1 cellular context compared by ENCODE assay signal in the genomic region with DNA sequence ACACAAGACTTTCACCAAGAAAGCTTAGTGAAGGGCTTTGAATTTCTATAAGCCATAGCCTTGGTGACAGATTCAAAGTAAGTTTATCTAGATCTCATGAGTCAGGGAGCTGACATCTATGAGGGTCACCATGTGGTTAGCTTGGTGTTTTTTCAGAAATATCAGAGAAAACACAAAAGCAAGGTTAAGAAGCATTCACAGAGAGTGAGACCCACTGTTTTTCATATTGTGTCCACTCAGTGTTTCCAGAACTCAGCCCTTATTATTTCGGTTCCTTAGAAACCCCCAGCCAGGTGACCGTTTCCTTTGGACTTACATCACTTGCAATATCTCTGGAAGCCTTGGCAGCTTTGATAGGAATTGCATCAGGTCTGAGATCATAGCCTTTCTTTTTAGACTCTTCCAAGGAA.
TF ChIP-seq lines count a peak whose summit lies in the region.

No MANE protein-coding gene starts in this region.

TF ChIP-seq in K562, 482 proteins besides CTCF, POLR2A, EP300 and RAD21 (continued from another document and continues in another):
- TF ChIP-seq, protein P1, sequence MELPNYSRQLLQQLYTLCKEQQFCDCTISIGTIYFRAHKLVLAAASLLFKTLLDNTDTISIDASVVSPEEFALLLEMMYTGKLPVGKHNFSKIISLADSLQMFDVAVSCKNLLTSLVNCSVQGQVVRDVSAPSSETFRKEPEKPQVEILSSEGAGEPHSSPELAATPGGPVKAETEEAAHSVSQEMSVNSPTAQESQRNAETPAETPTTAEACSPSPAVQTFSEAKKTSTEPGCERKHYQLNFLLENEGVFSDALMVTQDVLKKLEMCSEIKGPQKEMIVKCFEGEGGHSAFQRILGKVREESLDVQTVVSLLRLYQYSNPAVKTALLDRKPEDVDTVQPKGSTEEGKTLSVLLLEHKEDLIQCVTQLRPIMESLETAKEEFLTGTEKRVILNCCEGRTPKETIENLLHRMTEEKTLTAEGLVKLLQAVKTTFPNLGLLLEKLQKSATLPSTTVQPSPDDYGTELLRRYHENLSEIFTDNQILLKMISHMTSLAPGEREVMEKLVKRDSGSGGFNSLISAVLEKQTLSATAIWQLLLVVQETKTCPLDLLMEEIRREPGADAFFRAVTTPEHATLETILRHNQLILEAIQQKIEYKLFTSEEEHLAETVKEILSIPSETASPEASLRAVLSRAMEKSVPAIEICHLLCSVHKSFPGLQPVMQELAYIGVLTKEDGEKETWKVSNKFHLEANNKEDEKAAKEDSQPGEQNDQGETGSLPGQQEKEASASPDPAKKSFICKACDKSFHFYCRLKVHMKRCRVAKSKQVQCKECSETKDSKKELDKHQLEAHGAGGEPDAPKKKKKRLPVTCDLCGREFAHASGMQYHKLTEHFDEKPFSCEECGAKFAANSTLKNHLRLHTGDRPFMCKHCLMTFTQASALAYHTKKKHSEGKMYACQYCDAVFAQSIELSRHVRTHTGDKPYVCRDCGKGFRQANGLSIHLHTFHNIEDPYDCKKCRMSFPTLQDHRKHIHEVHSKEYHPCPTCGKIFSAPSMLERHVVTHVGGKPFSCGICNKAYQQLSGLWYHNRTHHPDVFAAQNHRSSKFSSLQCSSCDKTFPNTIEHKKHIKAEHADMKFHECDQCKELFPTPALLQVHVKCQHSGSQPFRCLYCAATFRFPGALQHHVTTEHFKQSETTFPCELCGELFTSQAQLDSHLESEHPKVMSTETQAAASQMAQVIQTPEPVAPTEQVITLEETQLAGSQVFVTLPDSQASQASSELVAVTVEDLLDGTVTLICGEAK (IDR thresholded peaks at IDR 0.05): peak; percentile 25; the same call in 1 of the 2 replicates
- TF ChIP-seq, protein P1 (CRISPR knock-in tag; IDR thresholded peaks at IDR 0.05): no peak
- TF ChIP-seq, protein P2, sequence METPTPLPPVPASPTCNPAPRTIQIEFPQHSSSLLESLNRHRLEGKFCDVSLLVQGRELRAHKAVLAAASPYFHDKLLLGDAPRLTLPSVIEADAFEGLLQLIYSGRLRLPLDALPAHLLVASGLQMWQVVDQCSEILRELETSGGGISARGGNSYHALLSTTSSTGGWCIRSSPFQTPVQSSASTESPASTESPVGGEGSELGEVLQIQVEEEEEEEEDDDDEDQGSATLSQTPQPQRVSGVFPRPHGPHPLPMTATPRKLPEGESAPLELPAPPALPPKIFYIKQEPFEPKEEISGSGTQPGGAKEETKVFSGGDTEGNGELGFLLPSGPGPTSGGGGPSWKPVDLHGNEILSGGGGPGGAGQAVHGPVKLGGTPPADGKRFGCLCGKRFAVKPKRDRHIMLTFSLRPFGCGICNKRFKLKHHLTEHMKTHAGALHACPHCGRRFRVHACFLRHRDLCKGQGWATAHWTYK (CRISPR knock-in tag; IDR thresholded peaks at IDR 0.05): no peak
- TF ChIP-seq, protein P3, sequence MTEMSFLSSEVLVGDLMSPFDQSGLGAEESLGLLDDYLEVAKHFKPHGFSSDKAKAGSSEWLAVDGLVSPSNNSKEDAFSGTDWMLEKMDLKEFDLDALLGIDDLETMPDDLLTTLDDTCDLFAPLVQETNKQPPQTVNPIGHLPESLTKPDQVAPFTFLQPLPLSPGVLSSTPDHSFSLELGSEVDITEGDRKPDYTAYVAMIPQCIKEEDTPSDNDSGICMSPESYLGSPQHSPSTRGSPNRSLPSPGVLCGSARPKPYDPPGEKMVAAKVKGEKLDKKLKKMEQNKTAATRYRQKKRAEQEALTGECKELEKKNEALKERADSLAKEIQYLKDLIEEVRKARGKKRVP (CRISPR knock-in tag; IDR thresholded peaks at IDR 0.05): peak; percentile 71; the same call in 1 of the 2 replicates
- TF ChIP-seq MAZ (CRISPR knock-in tag; conservative IDR thresholded peaks at IDR 0.05 in 1 of 2, IDR thresholded peaks at IDR 0.05 in 1 of 2): peak in 1 of 2 experiments; percentile 17; a peak in 1 of 4 replicates
- peak; percentile 30; the same call in 1 of the 2 replicates for TF ChIP-seq RFX1 (IDR thresholded peaks at IDR 0.05)
- TF ChIP-seq, protein P4, sequence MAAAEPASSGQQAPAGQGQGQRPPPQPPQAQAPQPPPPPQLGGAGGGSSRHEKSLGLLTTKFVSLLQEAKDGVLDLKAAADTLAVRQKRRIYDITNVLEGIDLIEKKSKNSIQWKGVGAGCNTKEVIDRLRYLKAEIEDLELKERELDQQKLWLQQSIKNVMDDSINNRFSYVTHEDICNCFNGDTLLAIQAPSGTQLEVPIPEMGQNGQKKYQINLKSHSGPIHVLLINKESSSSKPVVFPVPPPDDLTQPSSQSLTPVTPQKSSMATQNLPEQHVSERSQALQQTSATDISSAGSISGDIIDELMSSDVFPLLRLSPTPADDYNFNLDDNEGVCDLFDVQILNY (CRISPR knock-in tag; IDR thresholded peaks at IDR 0.05): no peak
- TF ChIP-seq KLF1 (tag; IDR thresholded peaks at IDR 0.05): no peak
- TF ChIP-seq, protein P5, sequence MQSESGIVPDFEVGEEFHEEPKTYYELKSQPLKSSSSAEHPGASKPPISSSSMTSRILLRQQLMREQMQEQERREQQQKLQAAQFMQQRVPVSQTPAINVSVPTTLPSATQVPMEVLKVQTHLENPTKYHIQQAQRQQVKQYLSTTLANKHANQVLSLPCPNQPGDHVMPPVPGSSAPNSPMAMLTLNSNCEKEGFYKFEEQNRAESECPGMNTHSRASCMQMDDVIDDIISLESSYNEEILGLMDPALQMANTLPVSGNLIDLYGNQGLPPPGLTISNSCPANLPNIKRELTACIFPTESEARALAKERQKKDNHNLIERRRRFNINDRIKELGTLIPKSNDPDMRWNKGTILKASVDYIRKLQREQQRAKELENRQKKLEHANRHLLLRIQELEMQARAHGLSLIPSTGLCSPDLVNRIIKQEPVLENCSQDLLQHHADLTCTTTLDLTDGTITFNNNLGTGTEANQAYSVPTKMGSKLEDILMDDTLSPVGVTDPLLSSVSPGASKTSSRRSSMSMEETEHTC (IDR thresholded peaks at IDR 0.05): no peak
- peak; percentile 29; the same call in 1 of the 2 replicates for TF ChIP-seq CEBPB (tag; IDR thresholded peaks at IDR 0.05)
- TF ChIP-seq TGIF2 (CRISPR knock-in tag; IDR thresholded peaks at IDR 0.05): no peak
- TF ChIP-seq, protein P6, sequence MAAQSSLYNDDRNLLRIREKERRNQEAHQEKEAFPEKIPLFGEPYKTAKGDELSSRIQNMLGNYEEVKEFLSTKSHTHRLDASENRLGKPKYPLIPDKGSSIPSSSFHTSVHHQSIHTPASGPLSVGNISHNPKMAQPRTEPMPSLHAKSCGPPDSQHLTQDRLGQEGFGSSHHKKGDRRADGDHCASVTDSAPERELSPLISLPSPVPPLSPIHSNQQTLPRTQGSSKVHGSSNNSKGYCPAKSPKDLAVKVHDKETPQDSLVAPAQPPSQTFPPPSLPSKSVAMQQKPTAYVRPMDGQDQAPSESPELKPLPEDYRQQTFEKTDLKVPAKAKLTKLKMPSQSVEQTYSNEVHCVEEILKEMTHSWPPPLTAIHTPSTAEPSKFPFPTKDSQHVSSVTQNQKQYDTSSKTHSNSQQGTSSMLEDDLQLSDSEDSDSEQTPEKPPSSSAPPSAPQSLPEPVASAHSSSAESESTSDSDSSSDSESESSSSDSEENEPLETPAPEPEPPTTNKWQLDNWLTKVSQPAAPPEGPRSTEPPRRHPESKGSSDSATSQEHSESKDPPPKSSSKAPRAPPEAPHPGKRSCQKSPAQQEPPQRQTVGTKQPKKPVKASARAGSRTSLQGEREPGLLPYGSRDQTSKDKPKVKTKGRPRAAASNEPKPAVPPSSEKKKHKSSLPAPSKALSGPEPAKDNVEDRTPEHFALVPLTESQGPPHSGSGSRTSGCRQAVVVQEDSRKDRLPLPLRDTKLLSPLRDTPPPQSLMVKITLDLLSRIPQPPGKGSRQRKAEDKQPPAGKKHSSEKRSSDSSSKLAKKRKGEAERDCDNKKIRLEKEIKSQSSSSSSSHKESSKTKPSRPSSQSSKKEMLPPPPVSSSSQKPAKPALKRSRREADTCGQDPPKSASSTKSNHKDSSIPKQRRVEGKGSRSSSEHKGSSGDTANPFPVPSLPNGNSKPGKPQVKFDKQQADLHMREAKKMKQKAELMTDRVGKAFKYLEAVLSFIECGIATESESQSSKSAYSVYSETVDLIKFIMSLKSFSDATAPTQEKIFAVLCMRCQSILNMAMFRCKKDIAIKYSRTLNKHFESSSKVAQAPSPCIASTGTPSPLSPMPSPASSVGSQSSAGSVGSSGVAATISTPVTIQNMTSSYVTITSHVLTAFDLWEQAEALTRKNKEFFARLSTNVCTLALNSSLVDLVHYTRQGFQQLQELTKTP (IDR thresholded peaks at IDR 0.05; ENCODE audit: low read depth in 1 of 2, partially characterized antibody in 2 of 2): peak in 1 of 2 experiments; percentile 72
- peak; percentile 51 for TF ChIP-seq MYC (IDR thresholded peaks at IDR 0.05; ENCODE audit: low read depth, low read length)
- no peak for TF ChIP-seq MYC (CRISPR knock-in tag; IDR thresholded peaks at IDR 0.05; ENCODE audit: borderline replicate concordance, low read depth)
- TF ChIP-seq CREM (IDR thresholded peaks at IDR 0.05; ENCODE audit: low read depth): 0 out of 2 replicates have a peak, but pooled peaks have one; percentile 22
- TF ChIP-seq ZFP30 (CRISPR knock-in tag; IDR thresholded peaks at IDR 0.05; ENCODE audit: borderline replicate concordance): no peak
- peak; percentile 94 for TF ChIP-seq ATF7 (IDR thresholded peaks at IDR 0.05)
- 0 out of 2 replicates have a peak, but pooled peaks have one; percentile 31 for TF ChIP-seq MTA1 (IDR thresholded peaks at IDR 0.05; ENCODE audit: borderline replicate concordance)
